8 cellular contexts compared by ENCODE assay signal in the genomic region with DNA sequence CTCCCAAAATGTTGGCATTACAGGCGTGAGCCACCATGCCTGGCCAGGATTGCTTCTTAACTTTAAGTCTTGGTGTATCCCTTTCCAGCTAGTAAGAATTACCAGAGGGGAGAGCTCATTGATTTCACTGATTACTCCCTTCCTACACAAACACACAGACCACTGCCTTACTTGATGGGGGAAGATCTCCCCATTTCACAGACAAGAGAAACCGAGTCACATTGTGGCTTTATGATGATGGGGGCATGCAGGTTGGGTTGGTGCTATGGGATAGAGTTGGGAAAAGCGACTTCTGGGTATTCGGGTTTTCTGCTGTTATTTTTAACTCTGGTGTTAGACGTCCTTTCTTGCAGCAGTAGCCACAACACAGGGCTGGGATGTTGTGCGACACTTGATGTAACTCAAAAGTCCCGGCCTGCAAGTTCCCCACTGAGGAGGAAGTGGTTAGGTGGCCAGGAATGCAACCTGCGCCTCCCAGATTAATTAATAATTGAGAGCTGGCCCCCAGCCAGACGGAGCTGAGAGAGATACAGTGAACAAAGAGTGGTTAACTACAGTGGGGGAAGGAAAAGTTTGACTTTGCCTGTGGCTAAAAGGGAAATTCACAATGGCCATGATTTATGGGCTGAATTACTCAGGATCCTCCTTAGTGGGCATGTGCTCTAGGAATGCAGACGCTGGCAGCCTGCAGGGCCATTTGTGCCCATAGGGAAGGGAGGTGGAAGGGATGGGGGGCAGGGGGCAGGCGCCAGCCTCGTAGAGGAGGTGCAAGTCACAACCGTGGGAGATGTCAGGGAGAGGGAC.
A peak's percentile ranks its signal among the peaks of the same experiment; 100 is the strongest.
DNase-seq lines count a peak whose midpoint lies in the region; ATAC-seq and TF ChIP-seq lines count a peak whose summit lies in the region.

No MANE protein-coding gene starts in this region.

- no peak overlapping the region for H3K27ac ChIP-seq in neural progenitor cell

- H3K9me3 Mint-ChIP-seq in brain (no peaks in the 10 kb centered on the region), neural progenitor cell (no peaks in the 10 kb centered on the region)

- TF ChIP-seq CTCF in Loucy (conservative IDR thresholded peaks at IDR 0.05; ENCODE audit: low read length) (no peak), brain (conservative IDR thresholded peaks at IDR 0.05) (no peak), neural progenitor cell (IDR thresholded peaks at IDR 0.05) (no peak)

- H3K9me3 ChIP-seq in Loucy (ENCODE audit: insufficient read depth, low read depth, low read length) (no peaks in the 10 kb centered on the region), neural progenitor cell (ENCODE audit: low read depth) (no peaks in the 10 kb centered on the region), T-helper 17 cell (ENCODE audit: control insufficient read depth, low read length, poor library complexity, severe bottlenecking) (no peaks in the 10 kb centered on the region)

- no peaks in the 10 kb centered on the region for H3K9me2 ChIP-seq in Loucy (replicated peaks; ENCODE audit: low read depth, low read length)

- H3K4me2 ChIP-seq in Loucy (ENCODE audit: low read depth, low read length, poor library complexity, severe bottlenecking): peak overlapping the region; percentile 47
- no peak overlapping the region for H3K4me2 ChIP-seq in neural progenitor cell

- H3F3A ChIP-seq in Loucy (ENCODE audit: low read depth): no peaks in the 10 kb centered on the region
- H3F3A ChIP-seq in neural progenitor cell (ENCODE audit: low read depth): peaks cover 14% of the 10 kb centered on the region

- no peaks in the 10 kb centered on the region for H3K79me2 ChIP-seq in Loucy (ENCODE audit: insufficient read depth, low read length)
- H3K79me2 ChIP-seq in neural progenitor cell (ENCODE audit: low read depth): no peaks in the 10 kb centered on the region

- ATAC-seq in GM21423 (IDR thresholded peaks at IDR 0.05; ENCODE audit: unreplicated experiment) (peak; percentile 68), HG03025 (IDR thresholded peaks at IDR 0.05; ENCODE audit: low FRiP score, unreplicated experiment) (no peak), T-helper 17 cell (no peak)

- H4K20me1 ChIP-seq in Loucy (ENCODE audit: insufficient read depth, low read length, poor library complexity, severe bottlenecking) (no peaks in the 10 kb centered on the region), neural progenitor cell (ENCODE audit: low read depth) (peaks cover 9% of the 10 kb centered on the region)

- H3K27me3 ChIP-seq in Loucy (ENCODE audit: insufficient read depth, low read length, poor library complexity, severe bottlenecking) (no peaks in the 10 kb centered on the region), neural progenitor cell (no peaks in the 10 kb centered on the region)

- H3K4me1 ChIP-seq in Loucy (ENCODE audit: insufficient read depth, low read length, poor library complexity, severe bottlenecking): peaks cover 45% of the 10 kb centered on the region
- peaks cover 26% of the 10 kb centered on the region for H3K4me1 ChIP-seq in neural progenitor cell

- H3K27me3 Mint-ChIP-seq in brain: peaks cover 12% of the 10 kb centered on the region
- peaks cover 4% of the 10 kb centered on the region for H3K27me3 Mint-ChIP-seq in neural progenitor cell (ENCODE audit: insufficient read depth, low read depth)
- peaks cover 85% of the 10 kb centered on the region for H3K27me3 Mint-ChIP-seq in T-helper 17 cell

- H3K4me3 Mint-ChIP-seq in brain (peak overlapping the region in 1 of 5 experiments; percentile 28), neural progenitor cell (peak overlapping the region; percentile 31), T-helper 17 cell (no peak overlapping the region)

- H3K36me3 ChIP-seq in Loucy (ENCODE audit: insufficient read depth, low read length) (no peaks in the 10 kb centered on the region), neural progenitor cell (no peaks in the 10 kb centered on the region)

- H3K9ac ChIP-seq in Loucy (ENCODE audit: low read depth, low read length, poor library complexity, severe bottlenecking) (no peak overlapping the region), neural progenitor cell (no peak overlapping the region)

- H3K4me1 Mint-ChIP-seq in brain: peaks cover 53% of the 10 kb centered on the region
- peaks cover 36% of the 10 kb centered on the region for H3K4me1 Mint-ChIP-seq in neural progenitor cell
- no peaks in the 10 kb centered on the region for H3K4me1 Mint-ChIP-seq in T-helper 17 cell

- peak overlapping the region in 4 of 5 experiments; percentile 20 to 86 (median 78) for H3K27ac Mint-ChIP-seq in brain
- peak overlapping the region; percentile 51 for H3K27ac Mint-ChIP-seq in neural progenitor cell
- no peak overlapping the region for H3K27ac Mint-ChIP-seq in T-helper 17 cell

- DNase-seq in ACHN (peak; percentile 94), neural progenitor cell (ENCODE audit: low spot score) (no peak), T-helper 17 cell (no peak)
- no peak for DNase-seq in activated CD4-positive, CD25-positive, alpha-beta regulatory T cell treated with anti-CD3 and anti-CD28 coated beads, Interleukin-2, amount 50 U/mL, for 72 hours

- H2AFZ ChIP-seq in Loucy (ENCODE audit: low read length) (no peak overlapping the region), neural progenitor cell (replicated peaks) (no peak overlapping the region)

- H3K4me3 ChIP-seq in Loucy (ENCODE audit: low read length, poor library complexity, severe bottlenecking): peak overlapping the region; percentile 6
- H3K4me3 ChIP-seq in neural progenitor cell: no peak overlapping the region

- in situ Hi-C loops in ACHN (cut with HindIII; ENCODE audit: low pct_ligation_motif_present, low pct_unique_long_range_greater_than_20kb, low sequenced_read_pairs): no loop called here

- H3K36me3 Mint-ChIP-seq in brain (no peaks in the 10 kb centered on the region), neural progenitor cell (no peaks in the 10 kb centered on the region), T-helper 17 cell (ENCODE audit: low read depth) (peaks cover 2% of the 10 kb centered on the region)
